Comparison of ENCODE assay signal across 9 cellular contexts in the genomic region with DNA sequence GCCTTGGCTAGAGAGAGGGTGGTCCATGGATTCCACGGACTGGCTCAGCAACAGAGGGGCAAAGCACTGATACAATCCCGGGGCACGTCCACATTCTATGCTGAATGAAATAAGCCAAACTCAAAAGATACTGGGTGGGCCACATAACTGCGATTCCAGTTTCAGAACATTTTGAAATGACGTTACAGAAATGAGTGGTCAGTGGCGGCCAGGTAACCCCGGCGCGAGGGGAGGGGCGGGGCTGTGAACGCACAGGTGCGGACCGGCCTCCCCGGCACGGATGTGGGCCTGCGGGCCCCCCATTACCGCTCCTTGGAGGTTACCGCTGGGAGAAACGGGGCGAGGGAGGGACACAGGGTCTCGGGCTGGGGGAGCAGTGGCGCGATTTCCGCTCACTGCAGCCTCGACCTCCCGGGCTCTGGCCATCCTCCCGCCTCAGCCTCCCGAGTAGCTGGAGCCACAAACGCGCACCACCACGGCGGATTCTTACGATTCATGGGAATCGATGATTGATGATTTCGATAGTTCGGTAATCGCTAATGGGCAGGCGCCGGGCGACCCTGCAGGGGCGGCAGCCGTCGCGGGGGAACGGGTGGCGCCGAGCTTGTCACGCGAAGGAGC. TPM values are rescaled to one million over a fixed set of nuclear protein-coding genes. Genes with fewer than 3 reads are reported as not detected.
DNase-seq lines count a peak whose midpoint lies in the region; ATAC-seq and TF ChIP-seq lines count a peak whose summit lies in the region.
"Had no signal": no experiment of that assay in that cellular context is flagged by ENCODE, and none has a peak within 500 bp of the region (broad histone marks: within the 10 kb centered on the region; RNA-seq: fewer than 3 reads in every experiment).

No MANE protein-coding gene starts in this region.

- POLR2A ChIA-PET in CD8-positive, alpha-beta T cell (lab: Charles Lee): interaction anchor here (1.2 to 3.2 kb wide), 5 partner anchors 12 to 92 kb away, joined by 3 to 17 read pairs (median 8); partner anchors contain the start of genes CTU2, RNF166 and ZC3H18

- H3K27me3 ChIP-seq in CD8-positive, alpha-beta T cell (ENCODE audit: insufficient read depth, low read length): no peaks in the 10 kb centered on the region
- H3K27me3 ChIP-seq in tibial artery: no peaks in the 10 kb centered on the region

- peak in 2 of 7 experiments; percentile 24 to 50 for DNase-seq in CD8-positive, alpha-beta T cell
- peak; percentile 43 for DNase-seq in activated naive CD8-positive, alpha-beta T cell treated with anti-CD3 and anti-CD28 coated beads for 36 hours
- DNase-seq in left lobe of liver (ENCODE audit: low spot score): no peak
- no peak for DNase-seq in tibial artery
- DNase-seq in HPDE6-E6E7 (ENCODE audit: extremely low spot score): no peak
- no peak for DNase-seq in midbrain (lab: John Stamatoyannopoulos, UW)
- DNase-seq in ureter (ENCODE audit: low spot score): no peak

- peaks cover 20% of the 10 kb centered on the region for H3K4me1 Mint-ChIP-seq in CD8-positive, alpha-beta T cell (ENCODE audit: low read depth)
- peaks cover 16% of the 10 kb centered on the region for H3K4me1 Mint-ChIP-seq in activated naive CD8-positive, alpha-beta T cell treated with anti-CD3 and anti-CD28 coated beads for 36 hours

- CTCF ChIA-PET in CD8-positive, alpha-beta T cell (lab: Charles Lee): interaction anchor here (1.9 kb wide), 1 partner anchor 23 kb away, joined by 5 read pairs; no protein-coding TSS in a partner anchor

- intact Hi-C loops in CD8-positive, alpha-beta T cell (cut with DNase I, micrococcal nuclease): loop anchor here (2.0 to 5.0 kb wide), 5 partner anchors 22 to 1040 kb away; partner anchors contain the start of genes ANKRD11 (in 1 of the 2), APRT (in 1 of the 2), GALNS (in 1 of the 2) and SPATA2L (in 1 of the 2)
- intact Hi-C loops in tibial artery (cut with DNase I; ENCODE audit: low total_unique reads): no loop called here

- peak overlapping the region; percentile 81 for H3K4me3 ChIP-seq in CD8-positive, alpha-beta T cell (ENCODE audit: low read depth, low read length)
- peak overlapping the region; percentile 86 to 93 for H3K4me3 ChIP-seq in tibial artery

- H3K36me3 ChIP-seq in CD8-positive, alpha-beta T cell (ENCODE audit: insufficient read depth, low read length): no peaks in the 10 kb centered on the region
- H3K36me3 ChIP-seq in tibial artery: peaks cover 0 to 12% (median 7%) of the 10 kb centered on the region in 3 donors

- no peaks in the 10 kb centered on the region for H3K27me3 Mint-ChIP-seq in CD8-positive, alpha-beta T cell (ENCODE audit: low read depth)
- no peaks in the 10 kb centered on the region for H3K27me3 Mint-ChIP-seq in activated naive CD8-positive, alpha-beta T cell treated with anti-CD3 and anti-CD28 coated beads for 36 hours

- no peaks in the 10 kb centered on the region for H3K9me3 Mint-ChIP-seq in CD8-positive, alpha-beta T cell
- H3K9me3 Mint-ChIP-seq in activated naive CD8-positive, alpha-beta T cell treated with anti-CD3 and anti-CD28 coated beads for 36 hours: no peaks in the 10 kb centered on the region

- H3K4me3 Mint-ChIP-seq in CD8-positive, alpha-beta T cell: peak overlapping the region; percentile 94
- peak overlapping the region; percentile 92 for H3K4me3 Mint-ChIP-seq in activated naive CD8-positive, alpha-beta T cell treated with anti-CD3 and anti-CD28 coated beads for 36 hours

- ATAC-seq in CD8-positive, alpha-beta T cell: no peak
- peak; percentile 0 for ATAC-seq in HG02970 (IDR thresholded peaks at IDR 0.05; ENCODE audit: low FRiP score, unreplicated experiment)
- ATAC-seq in left lobe of liver: peak; percentile 2

- peak overlapping the region; percentile 87 for H3K27ac ChIP-seq in CD8-positive, alpha-beta T cell (ENCODE audit: low read depth, low read length)
- peak overlapping the region; percentile 81 to 82 for H3K27ac ChIP-seq in tibial artery

- TF ChIP-seq CTCF in CD8-positive, alpha-beta T cell (IDR thresholded peaks at IDR 0.05): no peak
- TF ChIP-seq CTCF in tibial artery (IDR thresholded peaks at IDR 0.05): no peak

- H3K4me1 ChIP-seq in CD8-positive, alpha-beta T cell (ENCODE audit: insufficient read depth, low read length): peaks cover 15% of the 10 kb centered on the region
- peaks cover 0 to 20% (median 11%) of the 10 kb centered on the region in 4 donors for H3K4me1 ChIP-seq in tibial artery

- peaks cover 12% of the 10 kb centered on the region for H3K36me3 Mint-ChIP-seq in CD8-positive, alpha-beta T cell
- peaks cover 3% of the 10 kb centered on the region for H3K36me3 Mint-ChIP-seq in activated naive CD8-positive, alpha-beta T cell treated with anti-CD3 and anti-CD28 coated beads for 36 hours

- H3K27ac Mint-ChIP-seq in CD8-positive, alpha-beta T cell: peak overlapping the region; percentile 88
- H3K27ac Mint-ChIP-seq in activated naive CD8-positive, alpha-beta T cell treated with anti-CD3 and anti-CD28 coated beads for 36 hours: peak overlapping the region; percentile 69

- no peaks in the 10 kb centered on the region for H3K9me3 ChIP-seq in CD8-positive, alpha-beta T cell (ENCODE audit: low read length)
- H3K9me3 ChIP-seq in tibial artery: no peaks in the 10 kb centered on the region

RNA-seq across cellular contexts. Expression of gene MVD, which starts 0.6 kb away (rescaled TPM):
- 100 to 1,000 TPM; 118 to 124 TPM for total RNA-seq in CD8-positive, alpha-beta T cell
- total RNA-seq in activated naive CD8-positive, alpha-beta T cell treated with anti-CD3 and anti-CD28 coated beads for 36 hours: 10 to 100 TPM; 53.3 to 56.6 TPM
- total RNA-seq in left lobe of liver: 16.2 TPM
- 43.9 TPM for total RNA-seq in ureter

RNA-seq across cellular contexts. Expression of gene CYBA, which starts 11.5 kb away (rescaled TPM):
- total RNA-seq in CD8-positive, alpha-beta T cell: 100 to 1,000 TPM; 312 to 320 TPM
- total RNA-seq in activated naive CD8-positive, alpha-beta T cell treated with anti-CD3 and anti-CD28 coated beads for 36 hours: 100 to 1,000 TPM; 197 to 204 TPM
- 32.5 TPM for total RNA-seq in left lobe of liver
- total RNA-seq in ureter: 279 TPM
- total RNA-seq: M059J had no signal

RNA-seq across cellular contexts. Expression of gene IL17C, which starts 24.0 kb away (rescaled TPM):
- under 1 TPM; 0.56 to 0.81 TPM for total RNA-seq in CD8-positive, alpha-beta T cell
- total RNA-seq in activated naive CD8-positive, alpha-beta T cell treated with anti-CD3 and anti-CD28 coated beads for 36 hours: not detected
- total RNA-seq in left lobe of liver (not detected), ureter (not detected)
- total RNA-seq: M059J had no signal

RNA-seq across cellular contexts. Expression of gene SNAI3, which starts 24.0 kb away (rescaled TPM):
- 1 to 10 TPM; 3.1 to 3.4 TPM for total RNA-seq in CD8-positive, alpha-beta T cell
- total RNA-seq in activated naive CD8-positive, alpha-beta T cell treated with anti-CD3 and anti-CD28 coated beads for 36 hours: 1 to 10 TPM; 2.0 to 2.2 TPM
- total RNA-seq in left lobe of liver (0.43 TPM), ureter (1.8 TPM)
- total RNA-seq: M059J had no signal

RNA-seq across cellular contexts. Expression of gene RNF166, which starts 43.9 kb away (rescaled TPM):
- total RNA-seq in CD8-positive, alpha-beta T cell: 100 to 1,000 TPM; 371 to 406 TPM
- total RNA-seq in activated naive CD8-positive, alpha-beta T cell treated with anti-CD3 and anti-CD28 coated beads for 36 hours: 10 to 100 TPM; 58.7 to 59.0 TPM
- total RNA-seq in left lobe of liver (10.4 TPM), ureter (22.8 TPM)
